Comparison of ENCODE assay signal across 18 cellular contexts in genomic region chr12:94078736-94079509, GRCh38.
"Had no signal": no experiment of that assay in that cellular context is flagged by ENCODE, and none has a peak within 500 bp of the region (broad histone marks: within the 10 kb centered on the region; RNA-seq: fewer than 3 reads in every experiment).

No MANE protein-coding gene starts in this region.

- H3K9me3 ChIP-seq: heart right ventricle, mucosa of descending colon, ovary, right atrium auricular region, suprapubic skin, thyroid gland had no signal

- H3K9ac ChIP-seq: neural progenitor cell had no signal

- FAIRE-seq: colon, frontal cortex, islet of Langerhans, small intestine, urothelium cell line had no signal

- H3K4me2 ChIP-seq: neural progenitor cell had no signal

- H3K27ac ChIP-seq: neural progenitor cell, suprapubic skin, thyroid gland had no signal

- ATAC-seq: heart right ventricle, mucosa of descending colon, natural killer cell had no signal

- H2AFZ ChIP-seq: neural progenitor cell had no signal

- H3K27me3 ChIP-seq: heart right ventricle, neural progenitor cell, ovary, right atrium auricular region, suprapubic skin, thyroid gland had no signal

- H3K36me3 ChIP-seq: heart right ventricle, neural progenitor cell, ovary, right atrium auricular region, suprapubic skin, thyroid gland had no signal

- H3K4me3 ChIP-seq: heart right ventricle, mucosa of descending colon, neural progenitor cell, ovary, right atrium auricular region, suprapubic skin, thyroid gland had no signal

- DNase-seq: heart right ventricle; hypothalamus; kidney glomerular epithelial cell; mucosa of descending colon; natural killer cell; nucleus accumbens; ovary; small intestine; stimulated activated CD4-positive, alpha-beta T cell treated with anti-CD3 and anti-CD28 coated beads, Interleukin-12 subunit alpha, Interleukin-12 subunit beta, amount 100 ng/mL, for 4 hours; stimulated activated naive CD4-positive, alpha-beta T cell treated with Interleukin-2 at 50 U/mL for 16 hours; thyroid gland had no signal
